Comparison of ENCODE assay signal across 16 cellular contexts in genomic region chr16:1731603-1732002, GRCh38. TPM values are rescaled to one million over a fixed set of nuclear protein-coding genes. Genes with fewer than 3 reads are reported as not detected.
DNase-seq lines count a peak whose midpoint lies in the region; ATAC-seq and TF ChIP-seq lines count a peak whose summit lies in the region.
"Had no signal": no experiment of that assay in that cellular context is flagged by ENCODE, and none has a peak within 500 bp of the region (broad histone marks: within the 10 kb centered on the region; RNA-seq: fewer than 3 reads in every experiment).

No MANE protein-coding gene starts in this region.

- DNase-seq in stimulated activated naive B cell treated with anti-CD40 and anti-IgM and Interleukin-4, amounts not matched to agents 10 μg/mL and 1 μg/mL and 100 μg/mL, for 72 hours = no peak
- DNase-seq in hypothalamus (lab: John Stamatoyannopoulos, UW) (no peak), globus pallidus (ENCODE audit: low spot score) (no peak)
- DNase-seq: ACHN; C1 segment of cervical spinal cord; Caco-2; CD8-positive, alpha-beta memory T cell; DMS53; GM23248; KBM-7 had no signal

- H3K27ac ChIP-seq in C4-2B = peak overlapping the region; percentile 23; the same call in 1 of the 2 replicates
- H3K27ac ChIP-seq in neutrophil = peak overlapping the region; percentile 56
- H3K27ac ChIP-seq: GM23248 had no signal

- ATAC-seq in stimulated activated naive B cell treated with anti-CD40 and anti-IgM and Interleukin-4, amounts not matched to agents 10 μg/mL and 1 μg/mL and 100 μg/mL, for 72 hours (replicated peaks) = no peak
- ATAC-seq in GM18858 (IDR thresholded peaks at IDR 0.05; ENCODE audit: unreplicated experiment) = no peak
- ATAC-seq: HCT116 had no signal

- peaks cover 75% of the 10 kb centered on the region for H3K36me3 ChIP-seq in neutrophil

- peaks cover 5% of the 10 kb centered on the region for H3K36me3 Mint-ChIP-seq in IgD-negative memory B cell
- H3K36me3 Mint-ChIP-seq in stimulated activated naive B cell treated with anti-CD40 and anti-IgM and Interleukin-4, amounts not matched to agents 10 μg/mL and 1 μg/mL and 100 μg/mL, for 72 hours = peaks cover 31 to 32% of the 10 kb centered on the region in 2 donors

- no peaks in the 10 kb centered on the region for H3K27me3 Mint-ChIP-seq in IgD-negative memory B cell
- no peaks in the 10 kb centered on the region for H3K27me3 Mint-ChIP-seq in stimulated activated naive B cell treated with anti-CD40 and anti-IgM and Interleukin-4, amounts not matched to agents 10 μg/mL and 1 μg/mL and 100 μg/mL, for 72 hours
- H3K27me3 Mint-ChIP-seq: B cell; CD8-positive, alpha-beta memory T cell had no signal

- H3K4me1 Mint-ChIP-seq in IgD-negative memory B cell = peaks cover 0 to 7% (median 4%) of the 10 kb centered on the region in 3 donors
- peaks cover 11% of the 10 kb centered on the region in 2 donors for H3K4me1 Mint-ChIP-seq in stimulated activated naive B cell treated with anti-CD40 and anti-IgM and Interleukin-4, amounts not matched to agents 10 μg/mL and 1 μg/mL and 100 μg/mL, for 72 hours

- H3K27ac Mint-ChIP-seq in IgD-negative memory B cell = peak overlapping the region in 2 of 3 donors; percentile 77 to 78
- peak overlapping the region; percentile 89 for H3K27ac Mint-ChIP-seq in stimulated activated naive B cell treated with anti-CD40 and anti-IgM and Interleukin-4, amounts not matched to agents 10 μg/mL and 1 μg/mL and 100 μg/mL, for 72 hours
- H3K27ac Mint-ChIP-seq: B cell had no signal

- peak overlapping the region in 1 of 4 donors; percentile 33 for H3K4me3 Mint-ChIP-seq in IgD-negative memory B cell
- H3K4me3 Mint-ChIP-seq in stimulated activated naive B cell treated with anti-CD40 and anti-IgM and Interleukin-4, amounts not matched to agents 10 μg/mL and 1 μg/mL and 100 μg/mL, for 72 hours = no peak overlapping the region
- H3K4me3 Mint-ChIP-seq: B cell; CD8-positive, alpha-beta memory T cell had no signal

- no peaks in the 10 kb centered on the region for H3K9me3 ChIP-seq in neutrophil

- no peak overlapping the region for H3K4me3 ChIP-seq in neutrophil (ENCODE audit: low read depth in 1 of 2, low read length in 1 of 2)
- H3K4me3 ChIP-seq: GM23248 had no signal

- H3K4me1 ChIP-seq in neutrophil (ENCODE audit: control insufficient read depth in 1 of 2, insufficient read depth in 1 of 2, low read depth in 1 of 2, low read length in 1 of 2) = peaks cover 7 to 9% of the 10 kb centered on the region in 2 experiments
- H3K4me1 ChIP-seq: Caco-2 had no signal

- TF ChIP-seq CTCF in C4-2B (conservative IDR thresholded peaks at IDR 0.05) (no peak), neutrophil (IDR thresholded peaks at IDR 0.05) (no peak)

- H3K9me3 Mint-ChIP-seq in IgD-negative memory B cell = peaks cover 0 to 1% (median 0%) of the 10 kb centered on the region in 3 donors
- no peaks in the 10 kb centered on the region for H3K9me3 Mint-ChIP-seq in stimulated activated naive B cell treated with anti-CD40 and anti-IgM and Interleukin-4, amounts not matched to agents 10 μg/mL and 1 μg/mL and 100 μg/mL, for 72 hours
- H3K9me3 Mint-ChIP-seq: CD8-positive, alpha-beta memory T cell had no signal

- H3K27me3 ChIP-seq in neutrophil = no peaks in the 10 kb centered on the region

RNA-seq across cellular contexts. Expression of gene MAPK8IP3, which starts 25.6 kb away (rescaled TPM):
- 5.9 TPM for polyA plus RNA-seq in IgD-negative memory B cell

RNA-seq across cellular contexts. Expression of gene NME3, which starts 39.7 kb away (rescaled TPM):
- polyA plus RNA-seq in IgD-negative memory B cell = 66.1 TPM

RNA-seq across cellular contexts. Expression of gene EME2, which starts 41.0 kb away (rescaled TPM):
- 1.5 TPM for polyA plus RNA-seq in IgD-negative memory B cell

RNA-seq across cellular contexts. Expression of gene MRPS34, which starts 41.3 kb away (rescaled TPM):
- polyA plus RNA-seq in IgD-negative memory B cell = 156 TPM

RNA-seq across cellular contexts. Expression of gene SPSB3, which starts 50.8 kb away (rescaled TPM):
- 55.2 TPM for polyA plus RNA-seq in IgD-negative memory B cell
